ENCODE assay signal across 25 cellular contexts in the genomic region with DNA sequence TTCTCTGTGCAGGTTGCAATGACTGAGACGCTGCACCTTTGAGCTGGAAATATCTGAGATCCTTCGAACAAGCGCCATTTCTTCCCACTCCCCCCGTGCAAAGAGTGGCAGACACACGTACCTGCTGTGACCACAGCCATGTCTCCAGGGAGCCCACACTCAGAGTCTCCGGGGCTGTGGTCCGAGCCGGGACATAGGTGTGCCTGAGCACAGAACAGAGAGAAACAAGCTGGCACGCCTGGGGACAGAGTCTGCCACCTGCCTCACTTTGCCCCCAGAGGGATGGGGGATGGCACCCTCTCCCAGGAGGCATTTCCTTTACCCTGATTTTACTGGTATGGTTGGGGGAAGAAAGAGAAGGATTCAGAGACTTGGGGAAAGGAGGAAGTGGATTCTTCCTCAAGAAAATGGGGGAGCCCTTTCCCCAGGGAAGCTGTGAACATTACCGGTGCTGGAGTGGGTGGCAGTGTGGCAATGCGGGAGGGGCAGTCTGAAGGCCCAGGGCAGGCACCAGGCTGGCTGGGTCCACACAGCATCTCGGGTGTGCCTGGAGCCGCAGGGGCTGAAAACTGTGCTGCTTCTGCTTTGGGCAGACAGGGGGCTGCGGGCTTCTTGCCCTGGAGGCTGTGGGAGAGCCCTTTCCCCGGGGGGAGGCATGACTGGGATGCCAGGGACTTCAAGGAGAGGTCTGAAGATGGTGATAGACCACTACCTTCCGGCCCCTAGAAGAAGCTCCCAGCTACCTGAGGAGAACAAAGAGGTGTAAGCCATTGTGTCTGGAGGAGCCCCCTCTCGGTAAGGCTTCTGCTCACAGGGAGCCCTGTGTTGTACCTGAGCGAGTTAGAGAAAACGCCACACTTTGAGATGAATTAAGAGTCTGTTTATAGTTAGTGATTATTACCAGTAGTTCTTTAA. TPM values are rescaled to one million over a fixed set of nuclear protein-coding genes. Genes with fewer than 3 reads are reported as not detected.
DNase-seq lines count a peak whose midpoint lies in the region; ATAC-seq and TF ChIP-seq lines count a peak whose summit lies in the region.
"Had no signal": no experiment of that assay in that cellular context is flagged by ENCODE, and none has a peak within 500 bp of the region (broad histone marks: within the 10 kb centered on the region; RNA-seq: fewer than 3 reads in every experiment).

No MANE protein-coding gene starts in this region.

- peak overlapping the region; percentile 76 for H4K5ac ChIP-seq in mesendoderm (ENCODE audit: low read length)

- H3K4me1 Mint-ChIP-seq in GM23338 = peaks cover 22% of the 10 kb centered on the region
- H3K4me1 Mint-ChIP-seq in WTC11 = peaks cover 35% of the 10 kb centered on the region

- H3K9ac ChIP-seq in mesendoderm (ENCODE audit: low read length) = peak overlapping the region; percentile 60

- H3K4me3 ChIP-seq in GM23338 = no peak overlapping the region
- H3K4me3 ChIP-seq in mesendoderm (ENCODE audit: low read length) = no peak overlapping the region
- H3K4me3 ChIP-seq in adrenal gland = no peak overlapping the region
- H3K4me3 ChIP-seq: heart left ventricle, MG63, Peyer's patch, upper lobe of left lung had no signal

- POLR2A ChIA-PET in WTC11 (lab: Charles Lee) = no interaction called here

- no CpG with 5 or more reads among the region's 19 CpGs for WGBS in mesendoderm (ENCODE audit: extremely low coverage, insufficient coverage, low lambda C conversion rate)
- WGBS in adrenal gland, 4 donors = 61 to 76% (median 70%) methylated on average over 15 to 19 of the region's 19 CpGs

- H3F3A ChIP-seq in GM23338 (replicated peaks; ENCODE audit: low read depth) = no peaks in the 10 kb centered on the region

- CTCF ChIA-PET in WTC11 (lab: Charles Lee) = interaction anchor here (0.6 to 1.4 kb wide), 3 partner anchors 16 to 75 kb away, joined by 4 to 5 read pairs (median 4); partner anchors contain the start of gene MFSD6L

- H3K27ac Mint-ChIP-seq in GM23338 (no peak overlapping the region), WTC11 (no peak overlapping the region)
- H3K27ac Mint-ChIP-seq: activated CD4-positive, alpha-beta T cell treated with anti-CD3 and anti-CD28 coated beads, Interleukin-2, amount 10 ng/mL, durations not matched to agents 7 days and 5 days; memory B cell had no signal

- DNase-seq in GM23338 (ENCODE audit: low spot score) (no peak), WTC11 (ENCODE audit: low spot score) (no peak), mesendoderm (peak; percentile 87), adrenal gland (no peak)
- no peak for DNase-seq in stimulated activated naive CD8-positive, alpha-beta T cell treated with anti-CD3 and anti-CD28 coated beads, Interleukin-15, Interleukin-2, amounts not matched to agents 100 U/mL and 50 U/mL, for 24 hours
- DNase-seq in central memory CD4-positive, alpha-beta T cell = no peak
- DNase-seq: activated CD4-positive, alpha-beta T cell treated with anti-CD3 and anti-CD28 coated beads, Interleukin-2, amount 10 ng/mL, durations not matched to agents 7 days and 5 days; activated T-cell treated with anti-CD3 and anti-CD28 coated beads, Interleukin-2, amount 50 U/mL, for 48 hours; amygdala; effector CD8-positive, alpha-beta T cell; erythroblast; KG1; left cardiac atrium; MG63; NCI-H2029 treated with DMSO at 0.1 percent for 48 hours; NCI-H226; Peyer's patch; small intestine; stimulated activated CD4-positive, alpha-beta T cell treated with anti-CD3 and anti-CD28 coated beads, Interleukin-2, amount 100 ng/mL, for 24 hours; substantia nigra; upper lobe of left lung had no signal

- TF ChIP-seq CTCF in GM23338 (conservative IDR thresholded peaks at IDR 0.05; ENCODE audit: low read depth in 2 of 2) (no peak), WTC11 (IDR thresholded peaks at IDR 0.05) (no peak), adrenal gland (IDR thresholded peaks at IDR 0.05) (no peak)

- H3K4ac ChIP-seq in mesendoderm (ENCODE audit: low read depth, low read length) = peak overlapping the region; percentile 21

- H2AFZ ChIP-seq in GM23338 = peak overlapping the region; percentile 59

- H3K56ac ChIP-seq in mesendoderm (ENCODE audit: low read length) = peak overlapping the region; percentile 51

- H3K23ac ChIP-seq in mesendoderm (ENCODE audit: low read length) = peak overlapping the region; percentile 15

- H3K79me1 ChIP-seq in mesendoderm (ENCODE audit: low read length) = no peaks in the 10 kb centered on the region

- peak overlapping the region; percentile 100 for H2BK5ac ChIP-seq in mesendoderm (ENCODE audit: low read length)

- H3K79me2 ChIP-seq in GM23338 (replicated peaks; ENCODE audit: insufficient read depth) (no peaks in the 10 kb centered on the region), mesendoderm (ENCODE audit: control insufficient read depth, insufficient read depth, low read length) (no peaks in the 10 kb centered on the region)

- H3K4me2 ChIP-seq in GM23338 (no peak overlapping the region), mesendoderm (ENCODE audit: low read length) (no peak overlapping the region)

- peak overlapping the region; percentile 84 for H2AK5ac ChIP-seq in mesendoderm (ENCODE audit: low read length)

- H3K27me3 ChIP-seq in GM23338 (ENCODE audit: insufficient read depth) (no peaks in the 10 kb centered on the region), mesendoderm (ENCODE audit: insufficient read depth, low read length, poor library complexity) (no peaks in the 10 kb centered on the region), adrenal gland (no peaks in the 10 kb centered on the region)
- H3K27me3 ChIP-seq: MG63, upper lobe of left lung had no signal

- H3K36me3 Mint-ChIP-seq in GM23338 (ENCODE audit: low read depth) (no peaks in the 10 kb centered on the region), WTC11 (no peaks in the 10 kb centered on the region)

- no peak for TF ChIP-seq POLR2A in adrenal gland (IDR thresholded peaks at IDR 0.05)

- ATAC-seq in GM23338 (peak; percentile 73), WTC11 (peak; percentile 31), GM18868 (IDR thresholded peaks at IDR 0.05; ENCODE audit: unreplicated experiment) (no peak)
- ATAC-seq in stimulated activated naive CD8-positive, alpha-beta T cell treated with anti-CD3 and anti-CD28 coated beads, Interleukin-15, Interleukin-2, amounts not matched to agents 100 U/mL and 50 U/mL, for 24 hours = peak; percentile 32

- H3K18ac ChIP-seq in mesendoderm (ENCODE audit: low read length) = peak overlapping the region; percentile 65

- H2BK120ac ChIP-seq in mesendoderm (ENCODE audit: low read depth, low read length) = peak overlapping the region; percentile 78

- H2BK15ac ChIP-seq in mesendoderm (replicated peaks; ENCODE audit: low read depth) = no peak overlapping the region

- H3K27me3 Mint-ChIP-seq in GM23338 (ENCODE audit: insufficient read depth, low read depth, poor library complexity) = peaks cover 12% of the 10 kb centered on the region
- no peaks in the 10 kb centered on the region for H3K27me3 Mint-ChIP-seq in WTC11 (ENCODE audit: low read depth)
- H3K27me3 Mint-ChIP-seq: activated CD4-positive, alpha-beta T cell treated with anti-CD3 and anti-CD28 coated beads, Interleukin-2, amount 10 ng/mL, durations not matched to agents 7 days and 5 days; memory B cell had no signal

- no peaks in the 10 kb centered on the region for H4K20me1 ChIP-seq in GM23338 (replicated peaks; ENCODE audit: insufficient read depth)

- H3K4me3 Mint-ChIP-seq in GM23338 (no peak overlapping the region), WTC11 (no peak overlapping the region)
- H3K4me3 Mint-ChIP-seq: activated CD4-positive, alpha-beta T cell treated with anti-CD3 and anti-CD28 coated beads, Interleukin-2, amount 10 ng/mL, durations not matched to agents 7 days and 5 days; memory B cell had no signal

- H3K36me3 ChIP-seq in GM23338 (ENCODE audit: insufficient read depth) (no peaks in the 10 kb centered on the region), mesendoderm (ENCODE audit: control insufficient read depth, insufficient read depth, low read length) (no peaks in the 10 kb centered on the region), adrenal gland (replicated peaks in 1 of 2) (no peaks in the 10 kb centered on the region)
- H3K36me3 ChIP-seq: MG63, Peyer's patch, upper lobe of left lung had no signal

- peaks cover 13% of the 10 kb centered on the region for H3K4me1 ChIP-seq in GM23338 (ENCODE audit: insufficient read depth)
- peaks cover 15% of the 10 kb centered on the region for H3K4me1 ChIP-seq in mesendoderm (ENCODE audit: control insufficient read depth, low read depth, low read length)
- H3K4me1 ChIP-seq in adrenal gland (replicated peaks in 1 of 2) = no peaks in the 10 kb centered on the region
- H3K4me1 ChIP-seq: Peyer's patch had no signal

- H3K9me3 Mint-ChIP-seq in GM23338 = no peaks in the 10 kb centered on the region; the same call in 2 of the 3 replicates
- H3K9me3 Mint-ChIP-seq in WTC11 = no peaks in the 10 kb centered on the region
- H3K9me3 Mint-ChIP-seq: activated CD4-positive, alpha-beta T cell treated with anti-CD3 and anti-CD28 coated beads, Interleukin-2, amount 10 ng/mL, durations not matched to agents 7 days and 5 days; memory B cell had no signal

- intact Hi-C loops in adrenal gland (cut with DNase I) = no loop called here

- no peak overlapping the region for H4K8ac ChIP-seq in mesendoderm (ENCODE audit: low read depth, low read length)

- no peak overlapping the region for H3K27ac ChIP-seq in GM23338 (ENCODE audit: low read depth)
- H3K27ac ChIP-seq in mesendoderm (ENCODE audit: low read depth, low read length) = peak overlapping the region; percentile 93
- H3K27ac ChIP-seq in adrenal gland = no peak overlapping the region
- H3K27ac ChIP-seq: heart left ventricle, Peyer's patch, upper lobe of left lung had no signal

- no peaks in the 10 kb centered on the region for H3K9me2 ChIP-seq in GM23338 (ENCODE audit: insufficient read depth)

- no peaks in the 10 kb centered on the region for H3K9me3 ChIP-seq in adrenal gland (replicated peaks in 1 of 3)
- H3K9me3 ChIP-seq: heart left ventricle, MG63, Peyer's patch, upper lobe of left lung had no signal

TF ChIP-seq in GM23338, 12 proteins besides CTCF, POLR2A, EP300 and RAD21 (continues in another document):
- TF ChIP-seq JUNB (IDR thresholded peaks at IDR 0.05; ENCODE audit: unreplicated experiment) (no peak), POLR2AphosphoS5 (IDR thresholded peaks at IDR 0.05; ENCODE audit: low read depth) (no peak), ZNF114 (CRISPR knock-in tag; IDR thresholded peaks at IDR 0.05) (no peak)

RNA-seq across cellular contexts. Expression of gene PIK3R6, which starts 6.6 kb away (rescaled TPM):
- total RNA-seq in GM23338 (2014; rRNA removed; shearing (Covaris generic)) = 0.24 TPM in 1 of 2 replicates, not detected in the other
- polyA plus RNA-seq in GM23338 (2016; fragmentation: Nextera tagmentation; extraction: Ambion mirVana) (0.11 and 0.14 TPM in 2 replicates), adrenal gland (1 to 10 TPM in 1 of 3 donors, under 1 TPM in 2; 0.26 to 1.5 (median 0.94) TPM)
- total RNA-seq in WTC11 (2021) (0.15 to 0.23 TPM (median 0.21 TPM) in 3 replicates), adrenal gland (1 to 10 TPM in 3 of 8 donors, under 1 TPM in 5; 0.48 to 1.7 (median 0.84) TPM)
- polyA plus RNA-seq in mesendoderm (2013, experiment 1 of 2) = 0.01 TPM
- 0.03 TPM for polyA plus RNA-seq in mesendoderm (2013, experiment 2 of 2)
- total RNA-seq: H4 had no signal
